ENCODE assay signal across 15 cellular contexts in the genomic region with DNA sequence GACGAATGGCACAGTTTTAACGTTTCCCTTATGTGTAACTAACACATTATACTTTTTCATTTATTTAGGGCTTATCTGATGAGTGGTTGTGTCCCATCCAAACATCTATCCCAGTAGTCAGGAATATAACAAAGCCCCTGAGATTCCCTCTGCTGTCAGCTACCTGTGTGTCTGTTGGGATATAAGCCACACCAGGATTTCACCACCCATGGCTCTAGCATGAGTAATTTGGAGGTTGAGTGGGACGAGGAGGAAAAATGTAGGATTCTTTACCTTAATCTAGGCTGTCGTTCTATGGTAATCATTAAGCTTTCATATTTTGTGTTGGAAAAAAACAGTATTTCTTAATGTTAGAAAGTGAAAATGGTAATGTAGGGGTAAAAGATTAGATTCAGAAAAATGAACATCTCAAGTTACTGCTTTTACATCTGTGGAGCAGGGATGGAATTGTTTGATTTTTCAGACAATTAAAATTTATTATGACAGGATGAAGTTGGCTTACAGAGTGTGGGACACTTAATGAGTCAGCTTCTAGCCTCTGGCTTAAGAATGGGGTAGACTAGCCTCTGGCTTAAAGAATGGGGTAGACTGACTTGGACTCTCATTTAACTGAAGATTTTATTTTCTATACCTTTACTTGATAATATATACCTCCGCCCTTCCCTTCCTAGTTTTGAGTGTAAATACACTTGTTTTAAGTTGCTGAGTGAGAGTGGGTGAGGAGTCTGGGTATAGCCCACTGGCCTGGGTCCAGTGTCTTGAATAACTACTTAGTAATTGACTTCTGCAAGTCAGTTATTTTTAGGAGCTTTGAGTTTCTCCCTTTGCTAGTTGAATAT.
DNase-seq lines count a peak whose midpoint lies in the region; ATAC-seq and TF ChIP-seq lines count a peak whose summit lies in the region.
"Had no signal": no experiment of that assay in that cellular context is flagged by ENCODE, and none has a peak within 500 bp of the region (broad histone marks: within the 10 kb centered on the region; RNA-seq: fewer than 3 reads in every experiment).

No MANE protein-coding gene starts in this region.

- H3K4me3 ChIP-seq in PC-3 (ENCODE audit: low read length) (no peak overlapping the region), tibial artery (no peak overlapping the region)
- H3K4me3 ChIP-seq: lung, right lobe of liver had no signal

- peaks cover 72% of the 10 kb centered on the region for H3K4me1 Mint-ChIP-seq in activated CD8-positive, alpha-beta T cell treated with anti-CD3 and anti-CD28 coated beads for 36 hours (ENCODE audit: low read depth)
- H3K4me1 Mint-ChIP-seq in activated CD8-positive, alpha-beta T cell treated with anti-CD3 and anti-CD28 coated beads, Interleukin-2, amount 10 ng/mL, durations not matched to agents 7 days and 5 days (ENCODE audit: low read depth) = peaks cover 50% of the 10 kb centered on the region
- peaks cover 71% of the 10 kb centered on the region for H3K4me1 Mint-ChIP-seq in endothelial cell (ENCODE audit: unreplicated experiment)

- TF ChIP-seq CTCF in activated CD8-positive, alpha-beta T cell treated with anti-CD3 and anti-CD28 coated beads for 36 hours (IDR thresholded peaks at IDR 0.05) = no peak
- TF ChIP-seq CTCF in PC-3 (conservative IDR thresholded peaks at IDR 0.05; ENCODE audit: low read depth, low read length) = no peak
- TF ChIP-seq CTCF in endothelial cell (IDR thresholded peaks at IDR 0.05; ENCODE audit: unreplicated experiment) = no peak
- no peak for TF ChIP-seq CTCF in tibial artery (IDR thresholded peaks at IDR 0.05)

- no peak overlapping the region for H3K9ac ChIP-seq in PC-3 (ENCODE audit: low read length)

- no peak for ATAC-seq in activated CD8-positive, alpha-beta T cell treated with anti-CD3 and anti-CD28 coated beads for 36 hours
- no peak for ATAC-seq in activated CD8-positive, alpha-beta T cell treated with anti-CD3 and anti-CD28 coated beads, Interleukin-2, amount 10 ng/mL, durations not matched to agents 7 days and 5 days
- ATAC-seq in PC-3 = peak; percentile 84
- ATAC-seq: right lobe of liver had no signal

- H3K9me3 ChIP-seq in PC-3 (ENCODE audit: low read length) (no peaks in the 10 kb centered on the region), tibial artery (no peaks in the 10 kb centered on the region)
- H3K9me3 ChIP-seq: right lobe of liver had no signal

- no peaks in the 10 kb centered on the region for H3F3A ChIP-seq in PC-3 (ENCODE audit: low read length, unreplicated experiment)

- no peaks in the 10 kb centered on the region for H3K9me3 Mint-ChIP-seq in activated CD8-positive, alpha-beta T cell treated with anti-CD3 and anti-CD28 coated beads for 36 hours
- no peaks in the 10 kb centered on the region for H3K9me3 Mint-ChIP-seq in activated CD8-positive, alpha-beta T cell treated with anti-CD3 and anti-CD28 coated beads, Interleukin-2, amount 10 ng/mL, durations not matched to agents 7 days and 5 days (ENCODE audit: insufficient read depth)
- H3K9me3 Mint-ChIP-seq in endothelial cell (ENCODE audit: unreplicated experiment) = no peaks in the 10 kb centered on the region
- H3K9me3 Mint-ChIP-seq: IgD-negative memory B cell had no signal

- CTCF ChIA-PET in activated CD8-positive, alpha-beta T cell treated with anti-CD3 and anti-CD28 coated beads for 36 hours (lab: Charles Lee) = interaction anchor here (1.2 to 8.4 kb wide), 4 partner anchors 8 to 25 kb away, joined by 3 to 129 read pairs (median 4); no protein-coding TSS in a partner anchor
- CTCF ChIA-PET in activated CD8-positive, alpha-beta T cell treated with anti-CD3 and anti-CD28 coated beads, Interleukin-2, amount 10 ng/mL, durations not matched to agents 7 days and 5 days (lab: Charles Lee) = interaction anchor here (0.6 to 8.9 kb wide), 5 partner anchors 8 to 24 kb away, joined by 3 to 227 read pairs (median 6); no protein-coding TSS in a partner anchor
- CTCF ChIA-PET in PC-3 (lab: Charles Lee) = interaction anchor here (0.7 kb wide), 1 partner anchor 38 kb away, joined by 3 read pairs; no protein-coding TSS in a partner anchor

- H3K27me3 Mint-ChIP-seq in activated CD8-positive, alpha-beta T cell treated with anti-CD3 and anti-CD28 coated beads for 36 hours = no peaks in the 10 kb centered on the region
- H3K27me3 Mint-ChIP-seq in activated CD8-positive, alpha-beta T cell treated with anti-CD3 and anti-CD28 coated beads, Interleukin-2, amount 10 ng/mL, durations not matched to agents 7 days and 5 days (ENCODE audit: low read depth) = no peaks in the 10 kb centered on the region
- no peaks in the 10 kb centered on the region for H3K27me3 Mint-ChIP-seq in endothelial cell (ENCODE audit: unreplicated experiment)

- no peak overlapping the region for H2AFZ ChIP-seq in PC-3 (ENCODE audit: low read length)

- no peaks in the 10 kb centered on the region for H4K20me1 ChIP-seq in PC-3 (ENCODE audit: low read length)

- H3K9me2 ChIP-seq in PC-3 (replicated peaks; ENCODE audit: low read length) = no peaks in the 10 kb centered on the region

- no TSS peak for BruUV-seq in PC-3 (replicated peaks; lab: Mats Ljungman, UMichigan)

- H3K79me2 ChIP-seq in PC-3 (ENCODE audit: low read length) = peaks cover 28% of the 10 kb centered on the region

- H3K36me3 ChIP-seq in PC-3 (ENCODE audit: low read depth, low read length) (no peaks in the 10 kb centered on the region), tibial artery (no peaks in the 10 kb centered on the region)
- H3K36me3 ChIP-seq: right lobe of liver had no signal

- intact Hi-C loops in activated CD8-positive, alpha-beta T cell treated with anti-CD3 and anti-CD28 coated beads for 36 hours (cut with micrococcal nuclease) = no loop called here
- intact Hi-C loops in PC-3 (cut with micrococcal nuclease) = loop anchor here (1.0 kb wide), 1 partner anchor 17 kb away; no protein-coding TSS in a partner anchor
- intact Hi-C loops in tibial artery (cut with DNase I; ENCODE audit: low total_unique reads) = no loop called here

- H3K27ac ChIP-seq in PC-3 (ENCODE audit: low read length) = no peak overlapping the region
- no peak overlapping the region for H3K27ac ChIP-seq in tibial artery
- H3K27ac ChIP-seq: right lobe of liver had no signal

- no peak overlapping the region for H3K4me3 Mint-ChIP-seq in activated CD8-positive, alpha-beta T cell treated with anti-CD3 and anti-CD28 coated beads for 36 hours
- H3K4me3 Mint-ChIP-seq in activated CD8-positive, alpha-beta T cell treated with anti-CD3 and anti-CD28 coated beads, Interleukin-2, amount 10 ng/mL, durations not matched to agents 7 days and 5 days = no peak overlapping the region
- no peak overlapping the region for H3K4me3 Mint-ChIP-seq in endothelial cell (ENCODE audit: unreplicated experiment)

- POLR2A ChIA-PET in activated CD8-positive, alpha-beta T cell treated with anti-CD3 and anti-CD28 coated beads for 36 hours (lab: Charles Lee) = interaction anchor here (1.1 to 1.4 kb wide), 3 partner anchors 8 to 18 kb away, joined by 3 to 4 read pairs (median 3); no protein-coding TSS in a partner anchor
- POLR2A ChIA-PET in activated CD8-positive, alpha-beta T cell treated with anti-CD3 and anti-CD28 coated beads, Interleukin-2, amount 10 ng/mL, durations not matched to agents 7 days and 5 days (lab: Charles Lee) = no interaction called here
- POLR2A ChIA-PET in PC-3 (lab: Charles Lee; ENCODE audit: unreplicated experiment) = no interaction called here

- H3K27me3 ChIP-seq in PC-3 (ENCODE audit: low read length) (no peaks in the 10 kb centered on the region), tibial artery (no peaks in the 10 kb centered on the region)
- H3K27me3 ChIP-seq: right lobe of liver had no signal

- peak overlapping the region; percentile 58 for H3K27ac Mint-ChIP-seq in activated CD8-positive, alpha-beta T cell treated with anti-CD3 and anti-CD28 coated beads for 36 hours
- no peak overlapping the region for H3K27ac Mint-ChIP-seq in activated CD8-positive, alpha-beta T cell treated with anti-CD3 and anti-CD28 coated beads, Interleukin-2, amount 10 ng/mL, durations not matched to agents 7 days and 5 days
- peak overlapping the region; percentile 50 for H3K27ac Mint-ChIP-seq in endothelial cell (ENCODE audit: unreplicated experiment)

- H3K36me3 Mint-ChIP-seq in activated CD8-positive, alpha-beta T cell treated with anti-CD3 and anti-CD28 coated beads for 36 hours (ENCODE audit: low read depth) = peaks cover 7% of the 10 kb centered on the region
- peaks cover 5% of the 10 kb centered on the region for H3K36me3 Mint-ChIP-seq in activated CD8-positive, alpha-beta T cell treated with anti-CD3 and anti-CD28 coated beads, Interleukin-2, amount 10 ng/mL, durations not matched to agents 7 days and 5 days (ENCODE audit: low read depth)
- peaks cover 3% of the 10 kb centered on the region for H3K36me3 Mint-ChIP-seq in endothelial cell (ENCODE audit: low read depth, unreplicated experiment)

- no peak for DNase-seq in activated CD8-positive, alpha-beta T cell treated with anti-CD3 and anti-CD28 coated beads for 36 hours
- no peak for DNase-seq in activated CD8-positive, alpha-beta T cell treated with anti-CD3 and anti-CD28 coated beads, Interleukin-2, amount 10 ng/mL, durations not matched to agents 7 days and 5 days
- peak; percentile 44 for DNase-seq in PC-3
- no peak for DNase-seq in endothelial cell (ENCODE audit: low spot score)
- DNase-seq in superior temporal gyrus (ENCODE audit: extremely low spot score) = peak; percentile 8
- no peak for DNase-seq in stimulated activated CD4-positive, alpha-beta T cell treated with anti-CD3 and anti-CD28 coated beads, Interleukin-4, amount 100 ng/mL, for 1 hour
- DNase-seq in NCI-H748 treated with DMSO at 0.1 percent for 48 hours (lab: John Stamatoyannopoulos, UW) = no peak
- no peak for DNase-seq in tibial artery
- DNase-seq: activated CD4-positive, alpha-beta T cell treated with anti-CD3 and anti-CD28 coated beads, Interleukin-2, amount 50 U/mL, for 4 hours; activated gamma-delta T cell; NCI-H524 treated with DMSO at 0.1 percent for 48 hours; right lobe of liver; stimulated activated CD4-positive, alpha-beta T cell treated with anti-CD3 and anti-CD28 coated beads, Interleukin-2, amount 100 ng/mL, for 48 hours had no signal

- H3K4me1 ChIP-seq in PC-3 (ENCODE audit: insufficient read depth, low read length) = peaks cover 12% of the 10 kb centered on the region
- H3K4me1 ChIP-seq in tibial artery = peaks cover 0 to 49% (median 16%) of the 10 kb centered on the region in 4 donors

- H3K4me2 ChIP-seq in PC-3 (ENCODE audit: low read length) = peak overlapping the region; percentile 21

Comparison
In these comparisons a context has a peak if more than half of its experiments do, and no peak if none do; other contexts are left out.
1. DNase-seq: peak in PC-3 (single experiment) and superior temporal gyrus (single experiment); none in activated CD8-positive, alpha-beta T cell treated with anti-CD3 and anti-CD28 coated beads for 36 hours (single experiment), activated CD8-positive, alpha-beta T cell treated with anti-CD3 and anti-CD28 coated beads, Interleukin-2, amount 10 ng/mL, durations not matched to agents 7 days and 5 days (single experiment), endothelial cell (single experiment), stimulated activated CD4-positive, alpha-beta T cell treated with anti-CD3 and anti-CD28 coated beads, Interleukin-4, amount 100 ng/mL, for 1 hour (single experiment), NCI-H748 treated with DMSO at 0.1 percent for 48 hours (single experiment) and tibial artery (0 of 2).